Comparison of ENCODE assay signal across 8 cellular contexts in genomic region chr15:67253517-67254237, GRCh38. TPM values are rescaled to one million over a fixed set of nuclear protein-coding genes. Genes with fewer than 3 reads are reported as not detected.
DNase-seq lines count a peak whose midpoint lies in the region; ATAC-seq, FAIRE-seq and TF ChIP-seq lines count a peak whose summit lies in the region.

No MANE protein-coding gene starts in this region.

- peak overlapping the region; percentile 85 for H3K4me3 ChIP-seq in CD8-positive, alpha-beta memory T cell (ENCODE audit: low read length)
- H3K4me3 ChIP-seq in KMS-11 (IDR thresholded peaks at IDR 0.05; ENCODE audit: insufficient read depth, low read depth, low read length): no peak overlapping the region
- H3K4me3 ChIP-seq in astrocyte (ENCODE audit: insufficient read depth, low read depth, low read length): peak overlapping the region; percentile 96
- peak overlapping the region; percentile 79 to 100 (median 92) for H3K4me3 ChIP-seq in liver (ENCODE audit: low read depth in 1 of 3, low read length in 3 of 3)
- peak overlapping the region; percentile 58 to 91 (median 86) for H3K4me3 ChIP-seq in tibial nerve

- no peak for FAIRE-seq in astrocyte (lab: Jason Lieb, UNC)

- no peak for TF ChIP-seq RAD21 in liver (IDR thresholded peaks at IDR 0.05)

- WGBS in liver: 41% methylated on average over 16 of the region's 16 CpGs
- 44 to 45% methylated on average over 16 of the region's 16 CpGs for WGBS in tibial nerve, 2 donors

- TF ChIP-seq EP300 in tibial nerve (IDR thresholded peaks at IDR 0.05): no peak

- H4K20me1 ChIP-seq in KMS-11 (ENCODE audit: insufficient read depth) (no peaks in the 10 kb centered on the region), astrocyte (ENCODE audit: insufficient read depth, low read length) (peaks cover 23% of the 10 kb centered on the region)

- CTCF ChIA-PET in CD8-positive, alpha-beta memory T cell (lab: Charles Lee): interaction anchor here (1.0 to 1.2 kb wide), 2 partner anchors 13 to 119 kb away, joined by 3 to 6 read pairs; no protein-coding TSS in a partner anchor

- peaks cover 16% of the 10 kb centered on the region for H3K4me1 ChIP-seq in CD8-positive, alpha-beta memory T cell (ENCODE audit: insufficient read depth, low read length)
- H3K4me1 ChIP-seq in KMS-11 (ENCODE audit: low read depth, poor library complexity, severe bottlenecking) (peaks cover 11% of the 10 kb centered on the region), astrocyte (ENCODE audit: insufficient read depth, low read length) (peaks cover 7% of the 10 kb centered on the region), liver (ENCODE audit: control insufficient read depth in 4 of 4, insufficient read depth in 4 of 4, low read length in 3 of 4) (peaks cover 0 to 14% (median 11%) of the 10 kb centered on the region in 4 donors), tibial nerve (peaks cover 0 to 25% (median 10%) of the 10 kb centered on the region in 4 donors)

- H3K9me3 ChIP-seq in CD8-positive, alpha-beta memory T cell (ENCODE audit: low read length): no peaks in the 10 kb centered on the region
- H3K9me3 ChIP-seq in astrocyte (ENCODE audit: insufficient read depth, low read depth, low read length) (no peaks in the 10 kb centered on the region), liver (ENCODE audit: control insufficient read depth in 4 of 4, low read length in 3 of 4) (no peaks in the 10 kb centered on the region), tibial nerve (no peaks in the 10 kb centered on the region)

- peak overlapping the region; percentile 82 to 99 (median 94) for H3K27ac Mint-ChIP-seq in CD8-positive, alpha-beta memory T cell
- peak overlapping the region; percentile 100 for H3K27ac Mint-ChIP-seq in astrocyte (ENCODE audit: unreplicated experiment)

- peak overlapping the region; percentile 83 for H2AFZ ChIP-seq in KMS-11 (ENCODE audit: low read depth)
- peak overlapping the region; percentile 80 for H2AFZ ChIP-seq in astrocyte (ENCODE audit: low read depth, low read length)

- no peaks in the 10 kb centered on the region for H3K27me3 Mint-ChIP-seq in CD8-positive, alpha-beta memory T cell
- no peaks in the 10 kb centered on the region for H3K27me3 Mint-ChIP-seq in astrocyte (ENCODE audit: low read depth, unreplicated experiment)

- H3K79me2 ChIP-seq in KMS-11 (ENCODE audit: insufficient read depth, low read depth) (peaks cover 48% of the 10 kb centered on the region), astrocyte (ENCODE audit: insufficient read depth, low read length) (peaks cover 55% of the 10 kb centered on the region)

- no peaks in the 10 kb centered on the region for H3K9me3 Mint-ChIP-seq in CD8-positive, alpha-beta memory T cell
- H3K9me3 Mint-ChIP-seq in astrocyte (ENCODE audit: unreplicated experiment): no peaks in the 10 kb centered on the region

- H3K36me3 Mint-ChIP-seq in CD8-positive, alpha-beta memory T cell: peaks cover 0 to 12% (median 3%) of the 10 kb centered on the region in 3 donors
- no peaks in the 10 kb centered on the region for H3K36me3 Mint-ChIP-seq in astrocyte (ENCODE audit: low read depth, unreplicated experiment)

- TF ChIP-seq CTCF in KMS-11 (conservative IDR thresholded peaks at IDR 0.05; ENCODE audit: low read depth, low read length) (no peak), astrocyte (IDR thresholded peaks at IDR 0.05; ENCODE audit: insufficient read depth, low read depth, low read length) (no peak), liver (IDR thresholded peaks at IDR 0.05; ENCODE audit: low read depth, low read length, missing input control) (no peak), tibial nerve (IDR thresholded peaks at IDR 0.05) (no peak), omental fat pad (IDR thresholded peaks at IDR 0.05) (no peak)

- peak overlapping the region; percentile 73 for H3K9ac ChIP-seq in KMS-11
- peak overlapping the region; percentile 99 for H3K9ac ChIP-seq in astrocyte (ENCODE audit: low read length)
- peak overlapping the region; percentile 40 to 83 for H3K9ac ChIP-seq in liver (ENCODE audit: low read depth in 1 of 2, low read length in 2 of 2)

- H3K4me2 ChIP-seq in KMS-11 (peak overlapping the region; percentile 52), astrocyte (ENCODE audit: low read length) (peak overlapping the region; percentile 91)

- ATAC-seq in GM18519 (IDR thresholded peaks at IDR 0.05; ENCODE audit: low FRiP score, unreplicated experiment) (no peak), omental fat pad (ENCODE audit: low FRiP score) (no peak), GM18511 (IDR thresholded peaks at IDR 0.05; ENCODE audit: unreplicated experiment) (no peak)

- no peak for TF ChIP-seq POLR2A in tibial nerve (IDR thresholded peaks at IDR 0.05)

- H3K4me1 Mint-ChIP-seq in CD8-positive, alpha-beta memory T cell: peaks cover 40 to 61% (median 60%) of the 10 kb centered on the region in 3 donors
- peaks cover 5% of the 10 kb centered on the region for H3K4me1 Mint-ChIP-seq in astrocyte (ENCODE audit: low read depth, unreplicated experiment)

- no peak for DNase-seq in CD8-positive, alpha-beta memory T cell
- DNase-seq in astrocyte (ENCODE audit: low read depth) (peak; percentile 30), tibial nerve (ENCODE audit: low spot score in 2 of 2) (no peak), omental fat pad (ENCODE audit: low spot score) (no peak)

- H3K4me3 Mint-ChIP-seq in CD8-positive, alpha-beta memory T cell: peak overlapping the region; percentile 93 to 99 (median 95)
- H3K4me3 Mint-ChIP-seq in astrocyte (ENCODE audit: unreplicated experiment): peak overlapping the region; percentile 100

- POLR2A ChIA-PET in CD8-positive, alpha-beta memory T cell (lab: Charles Lee): interaction anchor here (0.6 to 1.3 kb wide), 2 partner anchors 13 to 16 kb away, joined by 3 to 5 read pairs; no protein-coding TSS in a partner anchor

- peak overlapping the region; percentile 91 for H3K27ac ChIP-seq in CD8-positive, alpha-beta memory T cell (ENCODE audit: low read depth, low read length)
- H3K27ac ChIP-seq in KMS-11 (peak overlapping the region; percentile 66), astrocyte (ENCODE audit: low read depth, low read length) (peak overlapping the region; percentile 98), liver (ENCODE audit: low read depth in 1 of 2, low read length in 2 of 2) (peak overlapping the region; percentile 49 to 55), tibial nerve (peak overlapping the region in 3 of 4 donors; percentile 80 to 88 (median 82))

- H3K27me3 ChIP-seq in CD8-positive, alpha-beta memory T cell (ENCODE audit: insufficient read depth, low read length, poor library complexity, severe bottlenecking): no peaks in the 10 kb centered on the region
- H3K27me3 ChIP-seq in KMS-11 (ENCODE audit: insufficient read depth, low read depth): no peaks in the 10 kb centered on the region
- H3K27me3 ChIP-seq in astrocyte (ENCODE audit: insufficient read depth, low read length): no peaks in the 10 kb centered on the region
- no peaks in the 10 kb centered on the region for H3K27me3 ChIP-seq in liver (ENCODE audit: control insufficient read depth in 4 of 4, insufficient read depth in 4 of 4, low read length in 3 of 4)
- H3K27me3 ChIP-seq in tibial nerve: no peaks in the 10 kb centered on the region

- no peaks in the 10 kb centered on the region for H3K36me3 ChIP-seq in CD8-positive, alpha-beta memory T cell (ENCODE audit: insufficient read depth, low read length)
- H3K36me3 ChIP-seq in KMS-11 (ENCODE audit: insufficient read depth) (no peaks in the 10 kb centered on the region), astrocyte (ENCODE audit: insufficient read depth, low read length) (no peaks in the 10 kb centered on the region), liver (ENCODE audit: control insufficient read depth in 4 of 4, insufficient read depth in 3 of 4, low read depth in 1 of 4, low read length in 3 of 4) (no peaks in the 10 kb centered on the region), tibial nerve (no peaks in the 10 kb centered on the region)

TF ChIP-seq in liver, 16 proteins besides CTCF, POLR2A, EP300 and RAD21 (continues in another document):
- TF ChIP-seq HNF4G (IDR thresholded peaks at IDR 0.05) (no peak), EGR1 (IDR thresholded peaks at IDR 0.05; ENCODE audit: low read depth in 2 of 2) (no peak), MAX (IDR thresholded peaks at IDR 0.05) (no peak)

RNA-seq across cellular contexts. Expression of gene AAGAB, which starts 0.8 kb away (rescaled TPM):
- 10 to 100 TPM; 66.6 to 76.1 TPM for total RNA-seq in CD8-positive, alpha-beta memory T cell
- polyA plus RNA-seq in CD8-positive, alpha-beta memory T cell: 53.9 TPM
- total RNA-seq in astrocyte (46.0 and 52.2 TPM in 2 replicates), liver (10 to 100 TPM; 13.5 to 22.3 TPM), tibial nerve (10 to 100 TPM; 11.4 to 35.1 (median 18.0) TPM), omental fat pad (10 to 100 TPM; 23.6 to 34.4 (median 25.4) TPM)
- polyA plus RNA-seq in liver: 10 to 100 TPM in 1 of 2 donors, 1 to 10 TPM in 1; 3.6 to 12.4 TPM

RNA-seq across cellular contexts. Expression of gene IQCH, which starts 0.9 kb away (rescaled TPM):
- 1 to 10 TPM; 1.0 to 1.3 TPM for total RNA-seq in CD8-positive, alpha-beta memory T cell
- 0.52 TPM for polyA plus RNA-seq in CD8-positive, alpha-beta memory T cell
- 1.9 and 2.7 TPM in 2 replicates for total RNA-seq in astrocyte
- total RNA-seq in liver: 1 to 10 TPM in 1 of 2 donors, under 1 TPM in 1; 0.65 to 1.6 TPM
- polyA plus RNA-seq in liver: 1 to 10 TPM in 1 of 2 donors, under 1 TPM in 1; 0.23 to 1.1 TPM
- 1 to 10 TPM in 2 of 4 donors, under 1 TPM in 2; 0.66 to 3.0 (median 2.0) TPM for total RNA-seq in tibial nerve
- total RNA-seq in omental fat pad: 1 to 10 TPM in 3 of 4 donors, not detected in 1; 1.1 to 1.6 (median 1.3) TPM
